ENCODE assay signal across 16 cellular contexts in the genomic region with DNA sequence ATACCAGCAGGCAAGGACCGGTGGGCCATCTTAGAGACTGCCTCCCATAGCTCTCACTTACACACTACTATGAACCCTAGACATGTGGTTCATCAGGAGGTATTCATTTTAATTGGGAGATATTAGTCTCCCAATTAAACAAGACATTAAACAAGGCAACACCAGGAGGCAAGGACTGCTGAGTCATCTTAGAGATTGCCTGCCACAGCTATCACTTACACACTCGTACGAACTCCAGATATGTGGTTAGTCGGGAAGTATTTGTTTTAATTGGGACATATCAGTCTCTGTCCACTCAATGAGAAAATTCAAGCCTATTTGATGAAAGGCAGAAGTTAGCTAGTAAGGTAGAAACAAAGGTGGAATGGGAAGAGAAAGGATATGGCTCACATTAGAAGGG.
"Had no signal": no experiment of that assay in that cellular context is flagged by ENCODE, and none has a peak within 500 bp of the region (broad histone marks: within the 10 kb centered on the region; RNA-seq: fewer than 3 reads in every experiment).

No MANE protein-coding gene starts in this region.

- ATAC-seq: pancreas; stimulated activated naive B cell treated with anti-CD40 and anti-IgM and Interleukin-4, amounts not matched to agents 10 μg/mL and 1 μg/mL and 100 μg/mL, for 72 hours had no signal

- H3K4me1 Mint-ChIP-seq: activated CD4-positive, alpha-beta T cell treated with anti-CD3 and anti-CD28 coated beads, Interleukin-2, amount 10 ng/mL, durations not matched to agents 7 days and 5 days; stimulated activated naive B cell treated with anti-CD40 and anti-IgM and Interleukin-4, amounts not matched to agents 10 μg/mL and 1 μg/mL and 100 μg/mL, for 72 hours had no signal

- H3K4me3 ChIP-seq: dorsolateral prefrontal cortex, esophagus muscularis mucosa, heart right ventricle, pancreas, SK-N-MC, upper lobe of left lung had no signal

- H3K4me1 ChIP-seq: pancreas, upper lobe of left lung had no signal

- DNase-seq: activated CD4-positive, alpha-beta T cell treated with anti-CD3 and anti-CD28 coated beads, Interleukin-2, amount 10 ng/mL, durations not matched to agents 7 days and 5 days; activated CD4-positive, CD25-positive, alpha-beta regulatory T cell; activated CD8-positive, alpha-beta memory T cell treated with anti-CD3 and anti-CD28 coated beads for 24 hours; activated naive CD4-positive, alpha-beta T cell treated with Interleukin-2 at 50 U/mL for 16 hours; dorsolateral prefrontal cortex; foreskin melanocyte; heart right ventricle; kidney; pancreas; retina; stimulated activated CD4-positive, alpha-beta T cell treated with anti-CD3 and anti-CD28 coated beads, Interleukin-2, amount 100 ng/mL, for 24 hours; stimulated activated naive B cell treated with anti-CD40 and anti-IgM and Interleukin-4, amounts not matched to agents 10 μg/mL and 1 μg/mL and 100 μg/mL, for 72 hours; upper lobe of left lung had no signal

- H3K9me3 Mint-ChIP-seq: activated CD4-positive, alpha-beta T cell treated with anti-CD3 and anti-CD28 coated beads, Interleukin-2, amount 10 ng/mL, durations not matched to agents 7 days and 5 days; mesothelial cell of epicardium had no signal

- H3K27me3 ChIP-seq: dorsolateral prefrontal cortex, esophagus muscularis mucosa, heart right ventricle, pancreas, upper lobe of left lung had no signal

- H3K9me3 ChIP-seq: esophagus muscularis mucosa, heart right ventricle, pancreas, upper lobe of left lung had no signal

- H3K36me3 Mint-ChIP-seq: mesothelial cell of epicardium; stimulated activated naive B cell treated with anti-CD40 and anti-IgM and Interleukin-4, amounts not matched to agents 10 μg/mL and 1 μg/mL and 100 μg/mL, for 72 hours had no signal

- H3K27ac ChIP-seq: dorsolateral prefrontal cortex, esophagus muscularis mucosa, pancreas, SK-N-MC, upper lobe of left lung had no signal

- H3K27me3 Mint-ChIP-seq: activated CD4-positive, alpha-beta T cell treated with anti-CD3 and anti-CD28 coated beads, Interleukin-2, amount 10 ng/mL, durations not matched to agents 7 days and 5 days; stimulated activated naive B cell treated with anti-CD40 and anti-IgM and Interleukin-4, amounts not matched to agents 10 μg/mL and 1 μg/mL and 100 μg/mL, for 72 hours had no signal

- H3K4me3 Mint-ChIP-seq: activated CD4-positive, alpha-beta T cell treated with anti-CD3 and anti-CD28 coated beads, Interleukin-2, amount 10 ng/mL, durations not matched to agents 7 days and 5 days; mesothelial cell of epicardium; stimulated activated naive B cell treated with anti-CD40 and anti-IgM and Interleukin-4, amounts not matched to agents 10 μg/mL and 1 μg/mL and 100 μg/mL, for 72 hours had no signal

- H3K36me3 ChIP-seq: esophagus muscularis mucosa, heart right ventricle, pancreas, upper lobe of left lung had no signal

- H3K27ac Mint-ChIP-seq: activated CD4-positive, alpha-beta T cell treated with anti-CD3 and anti-CD28 coated beads, Interleukin-2, amount 10 ng/mL, durations not matched to agents 7 days and 5 days; stimulated activated naive B cell treated with anti-CD40 and anti-IgM and Interleukin-4, amounts not matched to agents 10 μg/mL and 1 μg/mL and 100 μg/mL, for 72 hours had no signal
